ENCODE assay signal across 9 cellular contexts in genomic region chr1:229340496-229340895, GRCh38. TPM values are rescaled to one million over a fixed set of nuclear protein-coding genes. Genes with fewer than 3 reads are reported as not detected.
DNase-seq lines count a peak whose midpoint lies in the region; ATAC-seq, FAIRE-seq and TF ChIP-seq lines count a peak whose summit lies in the region.
"Had no signal": no experiment of that assay in that cellular context is flagged by ENCODE, and none has a peak within 500 bp of the region (broad histone marks: within the 10 kb centered on the region; RNA-seq: fewer than 3 reads in every experiment).

No MANE protein-coding gene starts in this region.

- no peak overlapping the region for H2AFZ ChIP-seq in keratinocyte (ENCODE audit: control insufficient read depth, low read length)

- intact Hi-C loops in CD14-positive monocyte (cut with micrococcal nuclease) = loop anchor here (5.0 kb wide), 2 partner anchors 68 to 73 kb away; partner anchors contain the start of gene RAB4A (in 1 of the 2)

- no peaks in the 10 kb centered on the region for H4K20me1 ChIP-seq in keratinocyte (ENCODE audit: control insufficient read depth, extremely low read depth, insufficient read depth, low read length)

- ATAC-seq in HG03139 (IDR thresholded peaks at IDR 0.05; ENCODE audit: unreplicated experiment) (no peak), GM18907 (IDR thresholded peaks at IDR 0.05; ENCODE audit: unreplicated experiment) (no peak)

- H3K4me3 ChIP-seq in HEK293 (ENCODE audit: low read depth, low read length) = peak overlapping the region; percentile 1; the same call in 1 of the 2 replicates
- no peak overlapping the region for H3K4me3 ChIP-seq in keratinocyte (ENCODE audit: control insufficient read depth in 2 of 3, extremely low read depth in 1 of 3, insufficient read depth in 2 of 3, low read depth in 1 of 3, low read length in 3 of 3)

- dilution Hi-C loops in keratinocyte (cut with MboI; ENCODE audit: extremely low pct_ligation_motif_present, low sequenced_read_pairs) = loop anchor here (10.0 kb wide), 1 partner anchor 104 kb away; no protein-coding TSS in a partner anchor

- H3K27ac ChIP-seq in HEK293 (ENCODE audit: extremely low read depth, low read depth, low read length) (no peak overlapping the region), keratinocyte (ENCODE audit: control insufficient read depth, insufficient read depth, low read length) (no peak overlapping the region)

- H3K9ac ChIP-seq in keratinocyte (ENCODE audit: control insufficient read depth, extremely low read depth, insufficient read depth, low read length) = no peak overlapping the region

- H3K4me1 ChIP-seq in HEK293 (ENCODE audit: control insufficient read depth, insufficient read depth, low read length) (peaks cover 33% of the 10 kb centered on the region), keratinocyte (ENCODE audit: control insufficient read depth, extremely low read depth, insufficient read depth, low read length) (peaks cover 3% of the 10 kb centered on the region)

- peaks cover 0 to 6% (median 4%) of the 10 kb centered on the region in 7 donors for H3K9me3 Mint-ChIP-seq in CD14-positive monocyte
- H3K9me3 Mint-ChIP-seq in activated CD4-positive, alpha-beta memory T cell treated with anti-CD3 and anti-CD28 coated beads, Interleukin-2, amount 10 ng/mL, durations not matched to agents 7 days and 5 days = peaks cover 2% of the 10 kb centered on the region

- H3K36me3 Mint-ChIP-seq in CD14-positive monocyte = peaks cover 5 to 11% of the 10 kb centered on the region in 2 donors
- H3K36me3 Mint-ChIP-seq in activated CD4-positive, alpha-beta memory T cell treated with anti-CD3 and anti-CD28 coated beads, Interleukin-2, amount 10 ng/mL, durations not matched to agents 7 days and 5 days (ENCODE audit: low read depth) = peaks cover 11% of the 10 kb centered on the region

- DNase-seq in CD14-positive monocyte (ENCODE audit: low spot score) (no peak), keratinocyte (ENCODE audit: low read depth, low spot score) (no peak), RKO (ENCODE audit: low spot score) (no peak), NCI-H2029 treated with DMSO at 0.1 percent for 48 hours (lab: John Stamatoyannopoulos, UW) (no peak)
- no peak for DNase-seq in activated CD4-positive, alpha-beta memory T cell treated with anti-CD3 and anti-CD28 coated beads, Interleukin-2, amount 10 ng/mL, durations not matched to agents 7 days and 5 days
- DNase-seq: NCI-H1105 had no signal

- peak overlapping the region; percentile 91 to 93 for H3K4me3 Mint-ChIP-seq in CD14-positive monocyte
- H3K4me3 Mint-ChIP-seq in activated CD4-positive, alpha-beta memory T cell treated with anti-CD3 and anti-CD28 coated beads, Interleukin-2, amount 10 ng/mL, durations not matched to agents 7 days and 5 days = peak overlapping the region; percentile 83

- TF ChIP-seq CTCF in CD14-positive monocyte (IDR thresholded peaks at IDR 0.05) (no peak), HEK293 (tag by site-specific recombination; IDR thresholded peaks at IDR 0.05) (no peak), keratinocyte (optimal IDR thresholded peaks at IDR 0.05 in 1 of 3, IDR thresholded peaks at IDR 0.05 in 1 of 3, conservative IDR thresholded peaks at IDR 0.05 in 1 of 3; ENCODE audit: extremely low read depth in 1 of 3, insufficient read depth in 2 of 3, low read length in 3 of 3) (no peak)

- CTCF ChIA-PET in HEK293 (lab: Yijun Ruan, JAX) = interaction anchor here (0.5 to 1.6 kb wide), 6 partner anchors 15 to 1490 kb away, joined by 3 to 5 read pairs (median 4); no protein-coding TSS in a partner anchor
- CTCF ChIA-PET in activated CD4-positive, alpha-beta memory T cell treated with anti-CD3 and anti-CD28 coated beads, Interleukin-2, amount 10 ng/mL, durations not matched to agents 7 days and 5 days (lab: Charles Lee) = interaction anchor here (0.6 to 2.2 kb wide), 4 partner anchors 69 to 141 kb away, joined by 3 to 7 read pairs (median 3); no protein-coding TSS in a partner anchor

- H3K27me3 Mint-ChIP-seq in CD14-positive monocyte (ENCODE audit: low read depth in 3 of 3) = peaks cover 0 to 3% (median 2%) of the 10 kb centered on the region in 3 donors
- peaks cover 11% of the 10 kb centered on the region for H3K27me3 Mint-ChIP-seq in activated CD4-positive, alpha-beta memory T cell treated with anti-CD3 and anti-CD28 coated beads, Interleukin-2, amount 10 ng/mL, durations not matched to agents 7 days and 5 days

- H3K36me3 ChIP-seq in HEK293 (ENCODE audit: control insufficient read depth in 2 of 2, insufficient read depth in 1 of 2, low read length in 2 of 2) (peaks cover 0 to 2% of the 10 kb centered on the region in 2 experiments; a peak in 1 of 3 replicates), keratinocyte (ENCODE audit: control insufficient read depth in 2 of 2, extremely low read depth in 1 of 2, insufficient read depth in 2 of 2, low read length in 2 of 2) (peaks cover 0 to under 1% of the 10 kb centered on the region in 2 experiments)

- POLR2A ChIA-PET in HEK293 (lab: Yijun Ruan, JAX) = interaction anchor here (1.0 kb wide), 1 partner anchor 17 kb away, joined by 3 read pairs; no protein-coding TSS in a partner anchor
- POLR2A ChIA-PET in activated CD4-positive, alpha-beta memory T cell treated with anti-CD3 and anti-CD28 coated beads, Interleukin-2, amount 10 ng/mL, durations not matched to agents 7 days and 5 days (lab: Charles Lee) = interaction anchor here (1.2 to 3.2 kb wide), 2 partner anchors 15 to 19 kb away, joined by 3 to 14 read pairs; no protein-coding TSS in a partner anchor

- H3K27me3 ChIP-seq in keratinocyte (ENCODE audit: control insufficient read depth, extremely low read depth, insufficient read depth, low read length) = peaks cover 3% of the 10 kb centered on the region

- H3K79me2 ChIP-seq in keratinocyte (ENCODE audit: control insufficient read depth, insufficient read depth, low read length) = peaks cover 28% of the 10 kb centered on the region

- FAIRE-seq in keratinocyte (lab: Jason Lieb, UNC) = no peak

- H3K9me1 ChIP-seq in keratinocyte (ENCODE audit: control insufficient read depth, extremely low read depth, insufficient read depth, low read length) = peaks cover 3% of the 10 kb centered on the region

- peak overlapping the region in 4 of 7 donors; percentile 69 to 94 (median 84) for H3K27ac Mint-ChIP-seq in CD14-positive monocyte
- peak overlapping the region; percentile 28 for H3K27ac Mint-ChIP-seq in activated CD4-positive, alpha-beta memory T cell treated with anti-CD3 and anti-CD28 coated beads, Interleukin-2, amount 10 ng/mL, durations not matched to agents 7 days and 5 days

- peaks cover 57% of the 10 kb centered on the region for H3K4me1 Mint-ChIP-seq in CD14-positive monocyte
- peaks cover 57% of the 10 kb centered on the region for H3K4me1 Mint-ChIP-seq in activated CD4-positive, alpha-beta memory T cell treated with anti-CD3 and anti-CD28 coated beads, Interleukin-2, amount 10 ng/mL, durations not matched to agents 7 days and 5 days

- H3K9me3 ChIP-seq in HEK293 (ENCODE audit: control insufficient read depth, insufficient read depth, low read depth, low read length) (no peaks in the 10 kb centered on the region), keratinocyte (ENCODE audit: control insufficient read depth, low read depth, low read length) (no peaks in the 10 kb centered on the region)

- peak overlapping the region; percentile 36 for H3K4me2 ChIP-seq in keratinocyte (ENCODE audit: control insufficient read depth, extremely low read depth, insufficient read depth, low read depth, low read length)

TF ChIP-seq in HEK293, 187 proteins besides CTCF, POLR2A, EP300 and RAD21 (continues in another document):
- TF ChIP-seq SP2 (tag by site-specific recombination; IDR thresholded peaks at IDR 0.05) = no peak
- no peak for TF ChIP-seq ZNF19 (tag by site-specific recombination; IDR thresholded peaks at IDR 0.05; ENCODE audit: low read depth)
- TF ChIP-seq ZNF354C (tag by site-specific recombination; IDR thresholded peaks at IDR 0.05; ENCODE audit: borderline replicate concordance, low read depth) = no peak
- peak; percentile 13; the same call in 1 of the 2 replicates for TF ChIP-seq ZNF366 (tag by site-specific recombination; conservative IDR thresholded peaks at IDR 0.05)
- no peak for TF ChIP-seq ZNF280C (tag by site-specific recombination; IDR thresholded peaks at IDR 0.05)

RNA-seq across cellular contexts. Expression of gene CCSAP, which starts 2.4 kb away (rescaled TPM):
- polyA plus RNA-seq in CD14-positive monocyte = 1 to 10 TPM; 5.2 to 6.7 TPM
- 10 to 100 TPM; 13.1 to 13.4 TPM for total RNA-seq in activated CD4-positive, alpha-beta memory T cell treated with anti-CD3 and anti-CD28 coated beads, Interleukin-2, amount 10 ng/mL, durations not matched to agents 7 days and 5 days
- polyA plus RNA-seq in keratinocyte = 3.2 to 6.5 TPM (median 4.3 TPM) in 3 replicates
- 19.2 TPM for polyA plus RNA-seq in keratinocyte (2011; ENCODE audit: low read depth)
- polyA plus RNA-seq in keratinocyte (2011; cell fraction: cytosol; rRNA removed) = 3.1 and 5.3 TPM in 2 replicates
- polyA plus RNA-seq in keratinocyte (2011; cell fraction: nucleus; rRNA removed) = 4.2 and 5.6 TPM in 2 replicates
- polyA plus RNA-seq in keratinocyte (2012; ENCODE audit: low replicate concordance) = 4.7 and 8.1 TPM in 2 replicates
- polyA minus RNA-seq in keratinocyte = 1.7 to 5.6 TPM (median 2.2 TPM) in 3 replicates
- 4.0 TPM for polyA minus RNA-seq in keratinocyte (2011; cell fraction: cytosol; rRNA and poly(A)+ RNA removed)
- polyA minus RNA-seq in keratinocyte (2011; cell fraction: nucleus; rRNA and poly(A)+ RNA removed) = 3.1 and 4.7 TPM in 2 replicates
